Comparison of ENCODE assay signal across 2 cellular contexts in genomic region chr2:100936972-100937542, GRCh38.
A peak's percentile ranks its signal among the peaks of the same experiment; 100 is the strongest.
TF ChIP-seq lines count a peak whose summit lies in the region.

No MANE protein-coding gene starts in this region.

TF ChIP-seq in H1, 55 proteins besides CTCF, POLR2A, EP300 and RAD21:
- TF ChIP-seq CEBPB (IDR thresholded peaks at IDR 0.05; ENCODE audit: low read depth, low read length) (peak; percentile 31; the same call in 1 of the 2 replicates), ATF2 (IDR thresholded peaks at IDR 0.05; ENCODE audit: low read length) (no peak), KDM4A (IDR thresholded peaks at IDR 0.05; ENCODE audit: low read depth, low read length, severe bottlenecking) (no peak)

TF ChIP-seq in HepG2, 621 proteins besides CTCF, POLR2A, EP300 and RAD21:
- TF ChIP-seq ZNF878 (CRISPR knock-in tag; IDR thresholded peaks at IDR 0.05) (no peak), ZNF792 (CRISPR knock-in tag; IDR thresholded peaks at IDR 0.05) (no peak), CEBPZ (IDR thresholded peaks at IDR 0.05; ENCODE audit: low read length) (no peak), BATF2 (CRISPR knock-in tag; IDR thresholded peaks at IDR 0.05) (no peak), ZSCAN25 (CRISPR knock-in tag; IDR thresholded peaks at IDR 0.05) (no peak), CEBPB (IDR thresholded peaks at IDR 0.05; ENCODE audit: borderline replicate concordance, low read depth, low read length) (peak; percentile 83), RBM22 (optimal IDR thresholded peaks at IDR 0.05; ENCODE audit: low read length) (peak; percentile 39), CEBPG (CRISPR knock-in tag; IDR thresholded peaks at IDR 0.05) (0 out of 2 replicates have a peak, but pooled peaks have one; percentile 20), FOXO1 (CRISPR knock-in tag; IDR thresholded peaks at IDR 0.05) (no peak)
TF ChIP-seq in HepG2: peak in this region for 3.
